Comparison of ENCODE assay signal across 8 cellular contexts in genomic region chr16:58001781-58002410, GRCh38. TPM values are rescaled to one million over a fixed set of nuclear protein-coding genes. Genes with fewer than 3 reads are reported as not detected.
DNase-seq lines count a peak whose midpoint lies in the region; ATAC-seq and TF ChIP-seq lines count a peak whose summit lies in the region.

No MANE protein-coding gene starts in this region.

- no peaks in the 10 kb centered on the region for H3K9me2 ChIP-seq in OCI-LY7 (ENCODE audit: insufficient read depth, low read length)

- no peak for DNase-seq in Caco-2
- DNase-seq in OCI-LY7 (ENCODE audit: low spot score) = peak; percentile 19
- DNase-seq in epithelial cell of esophagus (ENCODE audit: low read depth) = no peak
- DNase-seq in SKM-1 (lab: John Stamatoyannopoulos, UW; ENCODE audit: unreplicated experiment) = no peak

- no peak for TF ChIP-seq CTCF in Caco-2 (IDR thresholded peaks at IDR 0.05; ENCODE audit: insufficient read depth in 1 of 2, low read depth in 1 of 2, low read length in 1 of 2, severe bottlenecking in 1 of 2, unreplicated experiment in 1 of 2)
- no peak for TF ChIP-seq CTCF in OCI-LY7 (conservative IDR thresholded peaks at IDR 0.05; ENCODE audit: low read length)
- TF ChIP-seq CTCF in epithelial cell of esophagus (IDR thresholded peaks at IDR 0.05; ENCODE audit: insufficient read depth, low read depth, low read length, missing control alignments) = no peak
- TF ChIP-seq CTCF in neutrophil (IDR thresholded peaks at IDR 0.05) = no peak

- intact Hi-C loops in Caco-2 (cut with micrococcal nuclease; ENCODE audit: unreplicated experiment) (loop anchor here (1.0 to 5.0 kb wide), 5 partner anchors 18 to 245 kb away; partner anchors contain the start of gene MMP15), OCI-LY7 (cut with micrococcal nuclease; ENCODE audit: unreplicated experiment) (loop anchor here (1.0 to 10.0 kb wide), 6 partner anchors 103 to 627 kb away; partner anchors contain the start of genes CFAP20, CNOT1 and KATNB1)

- no peaks in the 10 kb centered on the region for H3K4me1 Mint-ChIP-seq in Caco-2 (ENCODE audit: low read depth, unreplicated experiment)

- peak overlapping the region; percentile 88 for H3K4me3 ChIP-seq in Caco-2 (ENCODE audit: low read depth, low read length)
- H3K4me3 ChIP-seq in OCI-LY7 (ENCODE audit: low read depth, low read length, poor library complexity, severe bottlenecking) = peak overlapping the region; percentile 75
- peak overlapping the region; percentile 80 for H3K4me3 ChIP-seq in epithelial cell of esophagus (ENCODE audit: low read length)
- H3K4me3 ChIP-seq in neutrophil (ENCODE audit: low read depth in 1 of 2, low read length in 1 of 2) = peak overlapping the region; percentile 91 to 97

- H3K27ac ChIP-seq in OCI-LY7 (ENCODE audit: low read depth, low read length, poor library complexity, severe bottlenecking) = no peak overlapping the region
- peak overlapping the region; percentile 94 for H3K27ac ChIP-seq in neutrophil

- no peaks in the 10 kb centered on the region for H4K20me1 ChIP-seq in OCI-LY7 (ENCODE audit: insufficient read depth, low read length)

- peaks cover 17% of the 10 kb centered on the region for H3K4me1 ChIP-seq in Caco-2
- H3K4me1 ChIP-seq in OCI-LY7 (ENCODE audit: insufficient read depth, low read length, poor library complexity, severe bottlenecking) = peaks cover 22% of the 10 kb centered on the region
- H3K4me1 ChIP-seq in neutrophil (ENCODE audit: control insufficient read depth in 1 of 2, insufficient read depth in 1 of 2, low read depth in 1 of 2, low read length in 1 of 2) = peaks cover 38 to 42% of the 10 kb centered on the region in 2 experiments

- BruUV-seq in Caco-2 (replicated peaks; lab: Mats Ljungman, UMichigan) = no TSS peak
- no TSS peak for BruUV-seq in OCI-LY7 (replicated peaks; lab: Mats Ljungman, UMichigan)

- H3K9me3 Mint-ChIP-seq in Caco-2 (ENCODE audit: unreplicated experiment) = no peaks in the 10 kb centered on the region

- peaks cover 47% of the 10 kb centered on the region for H3K36me3 Mint-ChIP-seq in Caco-2 (ENCODE audit: insufficient read depth, unreplicated experiment)

- peaks cover 4% of the 10 kb centered on the region; the same call in 1 of the 2 replicates for H3K79me2 ChIP-seq in OCI-LY7 (ENCODE audit: insufficient read depth, low read depth, low read length)

- H3K27ac Mint-ChIP-seq in Caco-2 (ENCODE audit: unreplicated experiment) = peak overlapping the region; percentile 73

- H3K9me3 ChIP-seq in Caco-2 (no peaks in the 10 kb centered on the region), OCI-LY7 (ENCODE audit: low read length) (no peaks in the 10 kb centered on the region), neutrophil (no peaks in the 10 kb centered on the region)

- POLR2A ChIA-PET in Caco-2 (lab: Charles Lee) (interaction anchor here (0.6 to 1.0 kb wide), 2 partner anchors 36 to 127 kb away, joined by 5 to 7 read pairs; partner anchors contain the start of gene CFAP20), OCI-LY7 (lab: Charles Lee) (interaction anchor here (0.5 to 0.7 kb wide), 2 partner anchors 65 to 120 kb away, joined by 3 to 4 read pairs; no protein-coding TSS in a partner anchor)

- CTCF ChIA-PET in Caco-2 (lab: Charles Lee) = interaction anchor here (0.6 to 2.4 kb wide), 6 partner anchors 22 to 503 kb away, joined by 3 to 13 read pairs (median 4); no protein-coding TSS in a partner anchor
- CTCF ChIA-PET in OCI-LY7 (lab: Charles Lee; ENCODE audit: unreplicated experiment) = no interaction called here

- no peaks in the 10 kb centered on the region for H3K27me3 Mint-ChIP-seq in Caco-2 (ENCODE audit: insufficient read depth, unreplicated experiment)

- H3K4me3 Mint-ChIP-seq in Caco-2 (ENCODE audit: unreplicated experiment) = peak overlapping the region; percentile 96

- ATAC-seq in GM19023 (IDR thresholded peaks at IDR 0.05; ENCODE audit: unreplicated experiment) (no peak), GM21717 (IDR thresholded peaks at IDR 0.05; ENCODE audit: unreplicated experiment) (no peak), HG03025 (IDR thresholded peaks at IDR 0.05; ENCODE audit: low FRiP score, unreplicated experiment) (no peak)

- H3K36me3 ChIP-seq in Caco-2 (ENCODE audit: control insufficient read depth, insufficient read depth, low read length) (no peaks in the 10 kb centered on the region), OCI-LY7 (ENCODE audit: insufficient read depth, low read length) (peaks cover 36% of the 10 kb centered on the region), neutrophil (peaks cover 37% of the 10 kb centered on the region)

- peak overlapping the region; percentile 100 for H3K4me2 ChIP-seq in OCI-LY7 (ENCODE audit: low read length)

- no peaks in the 10 kb centered on the region for H3K27me3 ChIP-seq in Caco-2 (replicated peaks; ENCODE audit: control insufficient read depth, insufficient read depth, low read length)
- H3K27me3 ChIP-seq in neutrophil = no peaks in the 10 kb centered on the region

- peak overlapping the region; percentile 95; the same call in 1 of the 2 replicates for H2AFZ ChIP-seq in OCI-LY7 (ENCODE audit: low read length)

RNA-seq across cellular contexts. Expression of gene USB1, which starts 0.7 kb away (rescaled TPM):
- 90.5 and 91.2 TPM in 2 replicates for total RNA-seq in Caco-2 (2022)
- total RNA-seq in OCI-LY7 (2014; rRNA removed; shearing (Covaris generic)) = 10.4 and 12.5 TPM in 2 replicates
- 39.5 and 48.3 TPM in 2 replicates for total RNA-seq in OCI-LY7 (2022)

RNA-seq across cellular contexts. Expression of gene ZNF319, which starts 1.4 kb away (rescaled TPM):
- total RNA-seq in Caco-2 (2022) (13.3 and 16.3 TPM in 2 replicates), OCI-LY7 (2022) (12.7 and 13.0 TPM in 2 replicates)
- 4.2 and 4.7 TPM in 2 replicates for total RNA-seq in OCI-LY7 (2014; rRNA removed; shearing (Covaris generic))

RNA-seq across cellular contexts. Expression of gene MMP15, which starts 23.7 kb away (rescaled TPM):
- 27.0 and 27.3 TPM in 2 replicates for total RNA-seq in Caco-2 (2022)
- total RNA-seq in OCI-LY7 (2014; rRNA removed; shearing (Covaris generic)) = not detected in 2 replicates
- 0.18 and 0.21 TPM in 2 replicates for total RNA-seq in OCI-LY7 (2022)

RNA-seq across cellular contexts. Expression of gene CNGB1, which starts 31.0 kb away (rescaled TPM):
- not detected in 2 replicates for total RNA-seq in Caco-2 (2022)
- not detected in 2 replicates for total RNA-seq in OCI-LY7 (2014; rRNA removed; shearing (Covaris generic))
- not detected in 2 replicates for total RNA-seq in OCI-LY7 (2022)

Comparison
In these comparisons a context has a peak if more than half of its experiments do, and no peak if none do; other contexts are left out.
1. RNA of gene MMP15, which starts 23.7 kb away (total RNA-seq): 27.0 to 27.3 TPM in Caco-2; 0.18 to 0.21 TPM in OCI-LY7; every median in the first group is over 10 times any median in the second.
2. Peak in every context shown above with its lines, with median percentiles within 50 percentile points of each other: H3K4me3 ChIP-seq.